Comparison of ENCODE assay signal across 1 cellular context in genomic region chr11:111633756-111634362, GRCh38.
TF ChIP-seq lines count a peak whose summit lies in the region.

No MANE protein-coding gene starts in this region.

TF ChIP-seq in IMR-90, 13 proteins besides CTCF, POLR2A, EP300 and RAD21:
- TF ChIP-seq ELK1 (IDR thresholded peaks at IDR 0.05; ENCODE audit: borderline replicate concordance, low read depth, low read length) (no peak), FOS (IDR thresholded peaks at IDR 0.05; ENCODE audit: low read depth, low read length) (no peak), SMC3 (IDR thresholded peaks at IDR 0.05; ENCODE audit: low read depth, low read length) (no peak), RFX5 (IDR thresholded peaks at IDR 0.05; ENCODE audit: low read depth, low read length) (no peak), MAZ (IDR thresholded peaks at IDR 0.05; ENCODE audit: borderline replicate concordance, low read depth, low read length) (no peak), CHD1 (IDR thresholded peaks at IDR 0.05; ENCODE audit: low read depth, low read length) (no peak), RCOR1 (IDR thresholded peaks at IDR 0.05; ENCODE audit: insufficient replicate concordance, low read length) (no peak), MXI1 (IDR thresholded peaks at IDR 0.05; ENCODE audit: borderline replicate concordance, low read depth, low read length) (no peak), BHLHE40 (IDR thresholded peaks at IDR 0.05; ENCODE audit: low read depth, low read length) (no peak), CEBPB (IDR thresholded peaks at IDR 0.05; ENCODE audit: low read depth, low read length) (no peak), NFE2L2 (IDR thresholded peaks at IDR 0.05; ENCODE audit: low read depth, low read length) (no peak)
